ENCODE assay signal across 12 cellular contexts in the genomic region with DNA sequence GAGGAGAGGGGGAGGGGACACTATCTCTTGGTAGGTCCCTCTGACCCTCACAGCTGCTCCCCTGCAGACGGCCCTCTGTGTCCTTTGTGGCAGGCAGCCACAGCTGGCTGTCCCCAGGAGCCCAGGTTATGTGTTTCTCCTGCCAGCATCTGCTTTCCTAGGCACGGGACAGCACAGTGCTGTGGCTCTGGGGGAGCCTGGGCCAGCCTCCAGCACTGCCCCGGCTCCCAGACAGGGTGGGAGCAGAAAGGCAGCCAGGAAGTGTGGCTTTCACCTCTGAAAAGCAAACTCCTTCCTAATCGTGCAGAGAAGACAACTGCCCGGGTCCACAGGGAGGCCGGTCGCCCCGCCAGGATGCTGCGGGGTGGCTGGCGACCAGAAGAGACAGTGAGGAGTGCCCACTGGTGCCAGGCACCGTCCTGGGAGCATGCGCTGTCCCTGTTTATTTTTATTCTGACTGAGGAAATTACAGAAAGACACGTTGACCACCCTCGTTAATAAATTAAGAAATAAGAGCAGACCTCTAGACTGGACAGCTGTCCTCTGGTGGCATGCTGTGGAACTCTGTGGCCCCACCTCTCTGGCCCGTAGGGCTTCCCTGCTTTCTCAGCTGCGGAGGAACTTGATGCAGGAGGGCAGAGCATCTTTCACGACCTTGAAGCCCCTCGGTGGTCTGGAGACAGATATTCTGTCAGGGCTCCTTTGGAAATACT.
DNase-seq lines count a peak whose midpoint lies in the region; ATAC-seq and TF ChIP-seq lines count a peak whose summit lies in the region.
"Had no signal": no experiment of that assay in that cellular context is flagged by ENCODE, and none has a peak within 500 bp of the region (broad histone marks: within the 10 kb centered on the region; RNA-seq: fewer than 3 reads in every experiment).

No MANE protein-coding gene starts in this region.

- DNase-seq in ascending aorta (ENCODE audit: low spot score in 2 of 2) (peak in 1 of 2 donors; percentile 62), Right ventricle myocardium inferior (ENCODE audit: missing footprints) (no peak), substantia nigra (lab: John Stamatoyannopoulos, UW) (peak in 31 of 49 donors; percentile 30 to 75 (median 50)), superior temporal gyrus (ENCODE audit: extremely low spot score) (no peak), NCI-H2081 treated with DMSO at 0.1 percent for 48 hours (lab: John Stamatoyannopoulos, UW) (no peak), DMS153 (lab: John Stamatoyannopoulos, UW) (no peak)
- DNase-seq: CD4-positive, alpha-beta memory T cell; HCEC 1CT; SHP77; WERI-Rb-1 had no signal

- H3K27ac ChIP-seq in ascending aorta (peak overlapping the region; percentile 84 to 95), muscle layer of colon (ENCODE audit: low read depth, low read length) (peak overlapping the region; percentile 87), substantia nigra (ENCODE audit: low read depth, low read length, poor library complexity, severe bottlenecking) (peak overlapping the region; percentile 100)
- H3K27ac ChIP-seq: WERI-Rb-1 had no signal

- peaks cover 14 to 41% of the 10 kb centered on the region in 2 donors for H3K36me3 ChIP-seq in ascending aorta
- peaks cover 38% of the 10 kb centered on the region for H3K36me3 ChIP-seq in muscle layer of colon (ENCODE audit: insufficient read depth, low read length)

- H3K4me3 ChIP-seq in ascending aorta (peak overlapping the region; percentile 1 to 47), muscle layer of colon (ENCODE audit: low read depth in 1 of 2, low read length in 2 of 2) (no peak overlapping the region)

- H3K27me3 ChIP-seq in ascending aorta, result no peaks in the 10 kb centered on the region
- H3K27me3 ChIP-seq in muscle layer of colon (ENCODE audit: control insufficient read depth in 1 of 2, insufficient read depth in 2 of 2, low read length in 2 of 2), result no peaks in the 10 kb centered on the region

- H3K9me3 ChIP-seq in ascending aorta, result no peaks in the 10 kb centered on the region
- no peaks in the 10 kb centered on the region for H3K9me3 ChIP-seq in muscle layer of colon (ENCODE audit: low read length)

- H3K9ac ChIP-seq in muscle layer of colon (ENCODE audit: low read length), result no peak overlapping the region

- ATAC-seq in Right ventricle myocardium inferior, result peak; percentile 23
- no peak for ATAC-seq in GM21360 (IDR thresholded peaks at IDR 0.05; ENCODE audit: unreplicated experiment)

- intact Hi-C loops in ascending aorta (cut with DNase I), result loop anchor here (5.0 kb wide), 1 partner anchor 410 kb away; no protein-coding TSS in a partner anchor
- intact Hi-C loops in Right ventricle myocardium inferior (cut with DNase I), result no loop called here

- H3K4me1 ChIP-seq in ascending aorta, result peaks cover 41 to 91% of the 10 kb centered on the region in 2 donors
- peaks cover 90% of the 10 kb centered on the region for H3K4me1 ChIP-seq in muscle layer of colon (ENCODE audit: insufficient read depth, low read length)

- TF ChIP-seq CTCF in ascending aorta (IDR thresholded peaks at IDR 0.05), result peak in 2 of 3 experiments; percentile 6 to 27

Comparison
In these comparisons a context has a peak if more than half of its experiments do, and no peak if none do; other contexts are left out.
1. DNase-seq: peak in substantia nigra (31 of 49); none in Right ventricle myocardium inferior (single experiment), superior temporal gyrus (single experiment), NCI-H2081 treated with DMSO at 0.1 percent for 48 hours (single experiment) and DMS153 (single experiment).
2. H3K4me3 ChIP-seq: peak in ascending aorta (2 of 2); none in muscle layer of colon (0 of 2).
3. Peak in every context shown above with its lines, with median percentiles within 50 percentile points of each other: H3K27ac ChIP-seq.